ENCODE assay signal across 20 cellular contexts in the genomic region with DNA sequence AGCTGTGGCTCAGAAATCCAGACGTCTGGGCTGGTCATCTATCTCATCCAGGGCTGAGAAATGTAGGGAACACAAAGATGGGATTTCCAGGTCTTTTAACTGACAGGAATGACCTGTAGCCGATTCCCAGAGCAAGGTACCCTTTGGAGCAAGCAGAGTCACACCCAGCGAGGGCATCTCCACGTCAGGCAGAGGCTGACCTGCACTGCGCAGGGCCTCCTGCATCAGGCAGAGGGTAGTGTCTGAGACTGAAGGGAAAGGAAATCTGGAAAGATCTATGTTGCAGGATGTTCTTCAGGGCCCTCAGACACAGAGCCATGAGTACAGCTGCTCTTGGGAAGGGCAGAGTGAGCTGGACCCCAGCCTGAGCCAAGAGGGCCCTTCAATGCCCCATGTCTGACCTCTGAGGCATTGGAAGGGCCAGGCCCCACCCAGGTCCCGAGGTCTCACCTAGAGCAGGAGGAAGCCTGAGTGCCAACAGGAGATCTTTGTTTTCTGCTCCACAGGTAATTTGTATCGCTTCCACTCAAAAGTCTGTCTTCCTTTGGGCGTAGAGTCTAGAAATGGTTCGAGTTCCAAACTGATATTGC.
DNase-seq lines count a peak whose midpoint lies in the region; ATAC-seq and FAIRE-seq lines count a peak whose summit lies in the region.
"Had no signal": no experiment of that assay in that cellular context is flagged by ENCODE, and none has a peak within 500 bp of the region (broad histone marks: within the 10 kb centered on the region; RNA-seq: fewer than 3 reads in every experiment).

No MANE protein-coding gene starts in this region.

- POLR2A ChIA-PET in activated CD8-positive, alpha-beta T cell treated with anti-CD3 and anti-CD28 coated beads, Interleukin-2, amount 10 ng/mL, durations not matched to agents 7 days and 5 days (lab: Charles Lee): no interaction called here

- H2AK5ac ChIP-seq in neuronal stem cell (ENCODE audit: low read depth, low read length): no peak overlapping the region

- DNase-seq in activated effector memory CD4-positive, alpha-beta T cell treated with anti-CD3 and anti-CD28 coated beads, Interleukin-2, amount 50 U/mL, for 16 hours: peak; percentile 24
- DNase-seq in activated effector memory CD4-positive, alpha-beta T cell treated with Interleukin-2 at 50 U/mL for 16 hours: no peak
- DNase-seq in activated CD8-positive, alpha-beta T cell treated with anti-CD3 and anti-CD28 coated beads, Interleukin-2, amount 10 ng/mL, durations not matched to agents 7 days and 5 days: no peak
- DNase-seq in neuronal stem cell (ENCODE audit: low spot score): no peak
- no peak for DNase-seq in stimulated activated effector memory CD8-positive, alpha-beta T cell treated with anti-CD3 and anti-CD28 coated beads, Interleukin-12 subunit alpha, Interleukin-12 subunit beta, amount 100 ng/mL, for 72 hours (ENCODE audit: low spot score in 2 of 2)
- DNase-seq in HTR-8/SVneo (ENCODE audit: insufficient read length, low spot score): no peak
- DNase-seq in activated gamma-delta T cell treated with Interleukin-2 at 50 U/mL for 16 hours: no peak
- no peak for DNase-seq in OCI-M2 (lab: John Stamatoyannopoulos, UW; ENCODE audit: unreplicated experiment)
- DNase-seq: 8988T; CD4-positive, alpha-beta memory T cell; DMS153; DMS79; GDM1; HCEC 1CT had no signal

- H2AFZ ChIP-seq in neuronal stem cell (ENCODE audit: low read length): no peak overlapping the region
- H2AFZ ChIP-seq: GM23338 had no signal

- H3K4me1 Mint-ChIP-seq in activated CD8-positive, alpha-beta T cell treated with anti-CD3 and anti-CD28 coated beads, Interleukin-2, amount 10 ng/mL, durations not matched to agents 7 days and 5 days (ENCODE audit: low read depth): peaks cover 47% of the 10 kb centered on the region
- peaks cover 18% of the 10 kb centered on the region for H3K4me1 Mint-ChIP-seq in stimulated activated effector memory CD8-positive, alpha-beta T cell treated with anti-CD3 and anti-CD28 coated beads, Interleukin-12 subunit alpha, Interleukin-12 subunit beta, amount 100 ng/mL, for 72 hours
- H3K4me1 Mint-ChIP-seq: CD14-positive monocyte had no signal

- WGBS in neuronal stem cell (ENCODE audit: extremely low coverage in 2 of 2, insufficient read length in 2 of 2, insufficient replicate concordance in 1 of 2), 2 donors: no CpG with 5 or more reads among the region's 9 CpGs

- H3K27ac Mint-ChIP-seq in activated CD8-positive, alpha-beta T cell treated with anti-CD3 and anti-CD28 coated beads, Interleukin-2, amount 10 ng/mL, durations not matched to agents 7 days and 5 days: peak overlapping the region; percentile 20
- H3K27ac Mint-ChIP-seq in stimulated activated effector memory CD8-positive, alpha-beta T cell treated with anti-CD3 and anti-CD28 coated beads, Interleukin-12 subunit alpha, Interleukin-12 subunit beta, amount 100 ng/mL, for 72 hours: peak overlapping the region; percentile 67
- H3K27ac Mint-ChIP-seq: CD14-positive monocyte; CD4-positive, alpha-beta memory T cell; GM23338 had no signal

- H3K27me3 Mint-ChIP-seq in activated CD8-positive, alpha-beta T cell treated with anti-CD3 and anti-CD28 coated beads, Interleukin-2, amount 10 ng/mL, durations not matched to agents 7 days and 5 days (ENCODE audit: low read depth): no peaks in the 10 kb centered on the region

- H3K79me1 ChIP-seq in neuronal stem cell (ENCODE audit: low read depth, low read length): no peaks in the 10 kb centered on the region

- H3K27ac ChIP-seq in neuronal stem cell (replicated peaks; ENCODE audit: low read length): no peak overlapping the region
- H3K27ac ChIP-seq: BLaER1 had no signal

- no peak overlapping the region for H3K4me3 Mint-ChIP-seq in activated CD8-positive, alpha-beta T cell treated with anti-CD3 and anti-CD28 coated beads, Interleukin-2, amount 10 ng/mL, durations not matched to agents 7 days and 5 days
- no peak overlapping the region for H3K4me3 Mint-ChIP-seq in stimulated activated effector memory CD8-positive, alpha-beta T cell treated with anti-CD3 and anti-CD28 coated beads, Interleukin-12 subunit alpha, Interleukin-12 subunit beta, amount 100 ng/mL, for 72 hours
- H3K4me3 Mint-ChIP-seq: CD14-positive monocyte; CD4-positive, alpha-beta memory T cell; GM23338 had no signal

- no peak overlapping the region for H3K23ac ChIP-seq in neuronal stem cell (ENCODE audit: low read depth, low read length, poor library complexity)

- H3K4me1 ChIP-seq in neuronal stem cell (ENCODE audit: control insufficient read depth in 2 of 2, insufficient read depth in 1 of 2, low read depth in 1 of 2, low read length in 2 of 2): peaks cover 0 to 5% of the 10 kb centered on the region in 2 donors

- H3K36me3 Mint-ChIP-seq in activated CD8-positive, alpha-beta T cell treated with anti-CD3 and anti-CD28 coated beads, Interleukin-2, amount 10 ng/mL, durations not matched to agents 7 days and 5 days (ENCODE audit: low read depth): no peaks in the 10 kb centered on the region
- H3K36me3 Mint-ChIP-seq in stimulated activated effector memory CD8-positive, alpha-beta T cell treated with anti-CD3 and anti-CD28 coated beads, Interleukin-12 subunit alpha, Interleukin-12 subunit beta, amount 100 ng/mL, for 72 hours: no peaks in the 10 kb centered on the region
- H3K36me3 Mint-ChIP-seq: CD14-positive monocyte; CD4-positive, alpha-beta memory T cell had no signal

- H3K36me3 ChIP-seq in neuronal stem cell (replicated peaks in 1 of 2; ENCODE audit: control insufficient read depth in 2 of 2, insufficient read depth in 2 of 2, low read length in 2 of 2): no peaks in the 10 kb centered on the region
- H3K36me3 ChIP-seq: BLaER1 had no signal

- no peaks in the 10 kb centered on the region for H3K9me3 ChIP-seq in neuronal stem cell (replicated peaks in 1 of 2; ENCODE audit: control insufficient read depth in 2 of 2, insufficient read depth in 1 of 2, low read depth in 1 of 2, low read length in 2 of 2)
- H3K9me3 ChIP-seq: BLaER1 had no signal

- H2BK5ac ChIP-seq in neuronal stem cell (ENCODE audit: low read length): peak overlapping the region; percentile 2

- peaks cover 0 to 18% (median 0%) of the 10 kb centered on the region in 3 experiments for H3K27me3 ChIP-seq in neuronal stem cell (ENCODE audit: control insufficient read depth in 3 of 3, insufficient read depth in 3 of 3, low read depth in 1 of 3, low read length in 3 of 3)
- H3K27me3 ChIP-seq: BLaER1 had no signal

- no peak overlapping the region for H2BK12ac ChIP-seq in neuronal stem cell (ENCODE audit: low read length)

- no peak for FAIRE-seq in HTR-8/SVneo (lab: Jason Lieb, UNC)
- FAIRE-seq: GM12892, GM18507, H54 had no signal

- H4K91ac ChIP-seq in neuronal stem cell (ENCODE audit: low read depth, low read length, poor library complexity): no peak overlapping the region

- H3K9ac ChIP-seq in neuronal stem cell (ENCODE audit: low read depth, low read length, poor library complexity): no peak overlapping the region
- H3K9ac ChIP-seq: BLaER1 had no signal

- no peak overlapping the region for H3K14ac ChIP-seq in neuronal stem cell (ENCODE audit: low read length)

- no peak overlapping the region for H3K4ac ChIP-seq in neuronal stem cell (ENCODE audit: low read length)

- H3K18ac ChIP-seq in neuronal stem cell (ENCODE audit: low read length): no peak overlapping the region

- H2BK15ac ChIP-seq in neuronal stem cell (ENCODE audit: low read length): no peak overlapping the region

- no peaks in the 10 kb centered on the region for H3K9me3 Mint-ChIP-seq in activated CD8-positive, alpha-beta T cell treated with anti-CD3 and anti-CD28 coated beads, Interleukin-2, amount 10 ng/mL, durations not matched to agents 7 days and 5 days (ENCODE audit: insufficient read depth)
- no peaks in the 10 kb centered on the region for H3K9me3 Mint-ChIP-seq in stimulated activated effector memory CD8-positive, alpha-beta T cell treated with anti-CD3 and anti-CD28 coated beads, Interleukin-12 subunit alpha, Interleukin-12 subunit beta, amount 100 ng/mL, for 72 hours
- H3K9me3 Mint-ChIP-seq: CD14-positive monocyte; CD4-positive, alpha-beta memory T cell; GM23338 had no signal

- H2BK120ac ChIP-seq in neuronal stem cell (ENCODE audit: low read depth, low read length): no peak overlapping the region

- H4K8ac ChIP-seq in neuronal stem cell (ENCODE audit: low read depth, low read length): peak overlapping the region; percentile 33

- CTCF ChIA-PET in activated CD8-positive, alpha-beta T cell treated with anti-CD3 and anti-CD28 coated beads, Interleukin-2, amount 10 ng/mL, durations not matched to agents 7 days and 5 days (lab: Charles Lee): no interaction called here

- H3K4me2 ChIP-seq in neuronal stem cell (ENCODE audit: insufficient read depth, low read length, poor library complexity, severe bottlenecking): no peak overlapping the region
- H3K4me2 ChIP-seq: BLaER1, GM23338 had no signal

- no peak for ATAC-seq in activated CD8-positive, alpha-beta T cell treated with anti-CD3 and anti-CD28 coated beads, Interleukin-2, amount 10 ng/mL, durations not matched to agents 7 days and 5 days
- no peak for ATAC-seq in stimulated activated effector memory CD8-positive, alpha-beta T cell treated with anti-CD3 and anti-CD28 coated beads, Interleukin-12 subunit alpha, Interleukin-12 subunit beta, amount 100 ng/mL, for 72 hours
- ATAC-seq: GM23338 had no signal

- H3K4me3 ChIP-seq in neuronal stem cell (ENCODE audit: low read length in 2 of 2): no peak overlapping the region
- H3K4me3 ChIP-seq: BLaER1, GM23338 had no signal
